1 cellular context compared by ENCODE assay signal in the genomic region with DNA sequence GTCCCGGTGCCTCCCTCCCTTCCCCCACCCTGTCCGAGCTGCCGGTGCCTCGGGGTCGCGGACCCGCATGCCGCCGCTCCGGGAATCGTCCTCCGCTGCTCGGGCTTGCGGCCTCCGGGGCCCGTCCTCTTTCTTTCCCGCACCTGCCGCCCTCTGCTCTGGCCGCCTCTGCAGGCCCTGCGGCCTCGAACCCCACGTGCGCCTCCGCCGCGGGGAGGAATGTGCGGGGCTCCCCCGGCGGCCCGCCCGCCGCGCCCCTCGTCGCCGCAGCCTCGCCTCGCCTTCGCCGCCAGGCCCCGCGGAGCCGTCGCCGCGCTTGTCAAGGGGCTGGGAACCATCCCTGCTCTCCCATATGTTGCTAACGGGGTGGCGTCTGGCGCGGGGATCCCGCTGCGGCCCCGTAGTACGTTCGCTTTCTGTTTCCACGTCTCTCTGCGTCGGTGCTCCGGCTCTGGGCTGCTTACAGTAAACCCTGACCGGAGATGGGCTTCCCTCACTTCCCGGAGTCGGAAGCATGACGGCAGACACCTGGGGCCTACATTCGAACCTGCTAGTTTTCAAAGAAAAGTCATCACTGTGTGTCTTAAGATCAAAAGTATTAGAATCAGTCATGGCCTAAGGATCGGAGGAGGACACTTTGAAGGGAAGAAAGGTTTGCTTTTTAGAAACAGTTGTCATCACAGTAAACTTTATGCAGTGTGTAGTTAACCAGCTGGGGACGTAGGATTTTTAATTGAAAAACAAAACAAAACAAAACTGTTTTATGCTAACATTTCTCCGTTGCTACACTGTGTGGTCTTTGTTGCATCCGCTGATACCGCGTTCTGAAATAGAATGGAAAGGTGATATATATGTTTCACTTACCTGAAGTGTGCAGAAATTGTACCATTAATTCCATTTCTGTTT.
TF ChIP-seq lines count a peak whose summit lies in the region.

No MANE protein-coding gene starts in this region.

TF ChIP-seq in HEK293, 187 proteins besides CTCF, POLR2A, EP300 and RAD21 (continued from another document and continues in another):
- TF ChIP-seq, protein P1, sequence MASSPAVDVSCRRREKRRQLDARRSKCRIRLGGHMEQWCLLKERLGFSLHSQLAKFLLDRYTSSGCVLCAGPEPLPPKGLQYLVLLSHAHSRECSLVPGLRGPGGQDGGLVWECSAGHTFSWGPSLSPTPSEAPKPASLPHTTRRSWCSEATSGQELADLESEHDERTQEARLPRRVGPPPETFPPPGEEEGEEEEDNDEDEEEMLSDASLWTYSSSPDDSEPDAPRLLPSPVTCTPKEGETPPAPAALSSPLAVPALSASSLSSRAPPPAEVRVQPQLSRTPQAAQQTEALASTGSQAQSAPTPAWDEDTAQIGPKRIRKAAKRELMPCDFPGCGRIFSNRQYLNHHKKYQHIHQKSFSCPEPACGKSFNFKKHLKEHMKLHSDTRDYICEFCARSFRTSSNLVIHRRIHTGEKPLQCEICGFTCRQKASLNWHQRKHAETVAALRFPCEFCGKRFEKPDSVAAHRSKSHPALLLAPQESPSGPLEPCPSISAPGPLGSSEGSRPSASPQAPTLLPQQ (tag by site-specific recombination; IDR thresholded peaks at IDR 0.05) = no peak
- TF ChIP-seq ZNF501 (tag by site-specific recombination; IDR thresholded peaks at IDR 0.05) (no peak; the same call in 1 of the 2 replicates), HOXA7 (CRISPR knock-in tag; IDR thresholded peaks at IDR 0.05; ENCODE audit: borderline replicate concordance) (no peak), ZBTB7A (tag by site-specific recombination; IDR thresholded peaks at IDR 0.05; ENCODE audit: low read depth) (peak; percentile 77; the same call in 1 of the 2 replicates), ZNF132 (tag by site-specific recombination; IDR thresholded peaks at IDR 0.05; ENCODE audit: borderline replicate concordance) (no peak), ZNF23 (tag by site-specific recombination; IDR thresholded peaks at IDR 0.05; ENCODE audit: borderline replicate concordance) (no peak), ZNF629 (tag by site-specific recombination; IDR thresholded peaks at IDR 0.05) (peak; percentile 8; the same call in 1 of the 2 replicates), ZNF133 (tag by site-specific recombination; IDR thresholded peaks at IDR 0.05) (no peak), SP2 (tag by site-specific recombination; IDR thresholded peaks at IDR 0.05) (no peak), EGR2 (tag by site-specific recombination; IDR thresholded peaks at IDR 0.05; ENCODE audit: low read depth) (no peak), ZNF549 (tag by site-specific recombination; IDR thresholded peaks at IDR 0.05) (no peak), ZBTB44 (tag by site-specific recombination; IDR thresholded peaks at IDR 0.05) (no peak), ZBTB11 (tag by site-specific recombination; conservative IDR thresholded peaks at IDR 0.05; ENCODE audit: low read depth) (peak; percentile 42; the same call in 1 of the 2 replicates), ZBTB21 (tag by site-specific recombination; IDR thresholded peaks at IDR 0.05) (0 out of 2 replicates have a peak, but pooled peaks have one; percentile 8), ZNF837 (tag by site-specific recombination; IDR thresholded peaks at IDR 0.05) (no peak), BCL11B (tag by site-specific recombination; IDR thresholded peaks at IDR 0.05; ENCODE audit: low read depth) (0 out of 2 replicates have a peak, but pooled peaks have one; percentile 14), ZNF747 (tag by site-specific recombination; IDR thresholded peaks at IDR 0.05) (no peak), ZNF366 (tag by site-specific recombination; conservative IDR thresholded peaks at IDR 0.05) (peak; percentile 15; the same call in 1 of the 2 replicates), ZNF335 (tag by site-specific recombination; conservative IDR thresholded peaks at IDR 0.05) (peak; percentile 89), KLF16 (tag by site-specific recombination; IDR thresholded peaks at IDR 0.05) (peak; percentile 15; the same call in 1 of the 2 replicates), ZNF600 (tag by site-specific recombination; IDR thresholded peaks at IDR 0.05) (0 out of 2 replicates have a peak, but pooled peaks have one; percentile 32), SALL2 (tag by site-specific recombination; IDR thresholded peaks at IDR 0.05; ENCODE audit: borderline replicate concordance) (no peak), TCF7L2 (IDR thresholded peaks at IDR 0.05; ENCODE audit: borderline replicate concordance, low read depth, low read length) (no peak), ZNF10 (tag by site-specific recombination; IDR thresholded peaks at IDR 0.05) (no peak), GFI1B (tag by site-specific recombination; IDR thresholded peaks at IDR 0.05) (no peak), ZNF701 (tag by site-specific recombination; IDR thresholded peaks at IDR 0.05) (no peak), ZNF174 (tag by site-specific recombination; IDR thresholded peaks at IDR 0.05) (no peak), SCRT1 (tag by site-specific recombination; IDR thresholded peaks at IDR 0.05; ENCODE audit: borderline replicate concordance) (no peak), ZNF169 (tag by site-specific recombination; IDR thresholded peaks at IDR 0.05) (no peak), ZBTB20 (tag by site-specific recombination; IDR thresholded peaks at IDR 0.05) (peak; percentile 53; the same call in 1 of the 2 replicates), KLF7 (tag by site-specific recombination; IDR thresholded peaks at IDR 0.05; ENCODE audit: borderline replicate concordance) (no peak), ZNF514 (tag by site-specific recombination; IDR thresholded peaks at IDR 0.05) (no peak), ZBTB10 (tag by site-specific recombination; IDR thresholded peaks at IDR 0.05) (peak; percentile 9; the same call in 1 of the 2 replicates), ZNF214 (tag by site-specific recombination; IDR thresholded peaks at IDR 0.05; ENCODE audit: borderline replicate concordance) (no peak), SETDB1 (IDR thresholded peaks at IDR 0.05; ENCODE audit: insufficient read length, low read length) (no peak), ZNF548 (tag by site-specific recombination; IDR thresholded peaks at IDR 0.05) (no peak), ZNF394 (tag by site-specific recombination; IDR thresholded peaks at IDR 0.05; ENCODE audit: borderline replicate concordance) (no peak), ZNF658 (tag by site-specific recombination; IDR thresholded peaks at IDR 0.05) (no peak), ZNF529 (tag by site-specific recombination; IDR thresholded peaks at IDR 0.05; ENCODE audit: insufficient replicate concordance) (no peak)
- TF ChIP-seq, protein P2, sequence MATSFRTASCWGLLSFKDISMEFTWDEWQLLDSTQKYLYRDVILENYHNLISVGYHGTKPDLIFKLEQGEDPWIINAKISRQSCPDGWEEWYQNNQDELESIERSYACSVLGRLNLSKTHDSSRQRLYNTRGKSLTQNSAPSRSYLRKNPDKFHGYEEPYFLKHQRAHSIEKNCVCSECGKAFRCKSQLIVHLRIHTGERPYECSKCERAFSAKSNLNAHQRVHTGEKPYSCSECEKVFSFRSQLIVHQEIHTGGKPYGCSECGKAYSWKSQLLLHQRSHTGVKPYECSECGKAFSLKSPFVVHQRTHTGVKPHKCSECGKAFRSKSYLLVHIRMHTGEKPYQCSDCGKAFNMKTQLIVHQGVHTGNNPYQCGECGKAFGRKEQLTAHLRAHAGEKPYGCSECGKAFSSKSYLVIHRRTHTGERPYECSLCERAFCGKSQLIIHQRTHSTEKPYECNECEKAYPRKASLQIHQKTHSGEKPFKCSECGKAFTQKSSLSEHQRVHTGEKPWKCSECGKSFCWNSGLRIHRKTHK (tag by site-specific recombination; IDR thresholded peaks at IDR 0.05) = no peak
- TF ChIP-seq, protein P3, sequence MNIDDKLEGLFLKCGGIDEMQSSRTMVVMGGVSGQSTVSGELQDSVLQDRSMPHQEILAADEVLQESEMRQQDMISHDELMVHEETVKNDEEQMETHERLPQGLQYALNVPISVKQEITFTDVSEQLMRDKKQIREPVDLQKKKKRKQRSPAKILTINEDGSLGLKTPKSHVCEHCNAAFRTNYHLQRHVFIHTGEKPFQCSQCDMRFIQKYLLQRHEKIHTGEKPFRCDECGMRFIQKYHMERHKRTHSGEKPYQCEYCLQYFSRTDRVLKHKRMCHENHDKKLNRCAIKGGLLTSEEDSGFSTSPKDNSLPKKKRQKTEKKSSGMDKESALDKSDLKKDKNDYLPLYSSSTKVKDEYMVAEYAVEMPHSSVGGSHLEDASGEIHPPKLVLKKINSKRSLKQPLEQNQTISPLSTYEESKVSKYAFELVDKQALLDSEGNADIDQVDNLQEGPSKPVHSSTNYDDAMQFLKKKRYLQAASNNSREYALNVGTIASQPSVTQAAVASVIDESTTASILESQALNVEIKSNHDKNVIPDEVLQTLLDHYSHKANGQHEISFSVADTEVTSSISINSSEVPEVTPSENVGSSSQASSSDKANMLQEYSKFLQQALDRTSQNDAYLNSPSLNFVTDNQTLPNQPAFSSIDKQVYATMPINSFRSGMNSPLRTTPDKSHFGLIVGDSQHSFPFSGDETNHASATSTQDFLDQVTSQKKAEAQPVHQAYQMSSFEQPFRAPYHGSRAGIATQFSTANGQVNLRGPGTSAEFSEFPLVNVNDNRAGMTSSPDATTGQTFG (tag by site-specific recombination; IDR thresholded peaks at IDR 0.05; ENCODE audit: borderline replicate concordance) = no peak
- TF ChIP-seq, protein P4, sequence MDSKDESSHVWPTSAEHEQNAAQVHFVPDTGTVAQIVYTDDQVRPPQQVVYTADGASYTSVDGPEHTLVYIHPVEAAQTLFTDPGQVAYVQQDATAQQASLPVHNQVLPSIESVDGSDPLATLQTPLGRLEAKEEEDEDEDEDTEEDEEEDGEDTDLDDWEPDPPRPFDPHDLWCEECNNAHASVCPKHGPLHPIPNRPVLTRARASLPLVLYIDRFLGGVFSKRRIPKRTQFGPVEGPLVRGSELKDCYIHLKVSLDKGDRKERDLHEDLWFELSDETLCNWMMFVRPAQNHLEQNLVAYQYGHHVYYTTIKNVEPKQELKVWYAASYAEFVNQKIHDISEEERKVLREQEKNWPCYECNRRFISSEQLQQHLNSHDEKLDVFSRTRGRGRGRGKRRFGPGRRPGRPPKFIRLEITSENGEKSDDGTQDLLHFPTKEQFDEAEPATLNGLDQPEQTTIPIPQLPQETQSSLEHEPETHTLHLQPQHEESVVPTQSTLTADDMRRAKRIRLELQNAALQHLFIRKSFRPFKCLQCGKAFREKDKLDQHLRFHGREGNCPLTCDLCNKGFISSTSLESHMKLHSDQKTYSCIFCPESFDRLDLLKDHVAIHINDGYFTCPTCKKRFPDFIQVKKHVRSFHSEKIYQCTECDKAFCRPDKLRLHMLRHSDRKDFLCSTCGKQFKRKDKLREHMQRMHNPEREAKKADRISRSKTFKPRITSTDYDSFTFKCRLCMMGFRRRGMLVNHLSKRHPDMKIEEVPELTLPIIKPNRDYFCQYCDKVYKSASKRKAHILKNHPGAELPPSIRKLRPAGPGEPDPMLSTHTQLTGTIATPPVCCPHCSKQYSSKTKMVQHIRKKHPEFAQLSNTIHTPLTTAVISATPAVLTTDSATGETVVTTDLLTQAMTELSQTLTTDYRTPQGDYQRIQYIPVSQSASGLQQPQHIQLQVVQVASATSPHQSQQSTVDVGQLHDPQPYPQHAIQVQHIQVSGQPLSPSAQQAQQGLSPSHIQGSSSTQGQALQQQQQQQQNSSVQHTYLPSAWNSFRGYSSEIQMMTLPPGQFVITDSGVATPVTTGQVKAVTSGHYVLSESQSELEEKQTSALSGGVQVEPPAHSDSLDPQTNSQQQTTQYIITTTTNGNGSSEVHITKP (tag by site-specific recombination; IDR thresholded peaks at IDR 0.05) = no peak
